ENCODE assay signal across 17 cellular contexts in the genomic region with DNA sequence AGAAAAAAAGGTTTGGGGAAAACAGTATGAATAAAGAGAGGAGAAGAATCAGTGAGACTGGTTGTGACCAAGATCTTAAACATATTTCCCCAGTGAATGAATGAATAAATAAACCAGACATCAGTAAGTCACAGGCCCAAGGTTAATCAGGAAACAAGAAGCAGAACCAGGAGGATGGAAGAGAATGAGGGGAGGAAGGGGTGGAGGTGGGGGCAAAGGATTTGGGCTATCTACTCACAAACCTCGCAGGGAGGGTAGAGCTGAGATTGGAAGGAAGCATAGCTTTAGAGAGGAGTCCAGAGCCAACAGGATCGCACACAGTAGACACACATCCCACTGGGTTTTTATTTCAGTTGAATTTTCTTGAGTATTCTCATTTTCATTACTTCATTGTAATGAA. TPM values are rescaled to one million over a fixed set of nuclear protein-coding genes. Genes with fewer than 3 reads are reported as not detected.
DNase-seq lines count a peak whose midpoint lies in the region; ATAC-seq and TF ChIP-seq lines count a peak whose summit lies in the region.
"Had no signal": no experiment of that assay in that cellular context is flagged by ENCODE, and none has a peak within 500 bp of the region (broad histone marks: within the 10 kb centered on the region; RNA-seq: fewer than 3 reads in every experiment).

No MANE protein-coding gene starts in this region.

- no peaks in the 10 kb centered on the region for H3F3A ChIP-seq in GM23338 (replicated peaks; ENCODE audit: low read depth)

- no peaks in the 10 kb centered on the region for H3K79me2 ChIP-seq in GM23338 (replicated peaks; ENCODE audit: insufficient read depth)

- H4K20me1 ChIP-seq in GM23338 (replicated peaks; ENCODE audit: insufficient read depth) = no peaks in the 10 kb centered on the region

- H3K27me3 ChIP-seq in GM23338 (ENCODE audit: insufficient read depth) (no peaks in the 10 kb centered on the region), colonic mucosa (no peaks in the 10 kb centered on the region)

- CTCF ChIA-PET in activated naive CD4-positive, alpha-beta T cell treated with anti-CD3 and anti-CD28 coated beads for 36 hours (lab: Charles Lee) = interaction anchor here (0.6 kb wide), 1 partner anchor 43 kb away, joined by 4 read pairs; no protein-coding TSS in a partner anchor

- H3K4me3 ChIP-seq in GM23338 = no peak overlapping the region
- no peak overlapping the region for H3K4me3 ChIP-seq in colonic mucosa

- H3K36me3 ChIP-seq in GM23338 (ENCODE audit: insufficient read depth) (no peaks in the 10 kb centered on the region), colonic mucosa (no peaks in the 10 kb centered on the region)

- no peak overlapping the region for H3K4me2 ChIP-seq in GM23338

- H3K9ac ChIP-seq in colonic mucosa (ENCODE audit: low read depth in 2 of 2, low read length in 2 of 2) = no peak overlapping the region

- H3K4me3 Mint-ChIP-seq in activated naive CD4-positive, alpha-beta T cell treated with anti-CD3 and anti-CD28 coated beads for 36 hours = no peak overlapping the region
- H3K4me3 Mint-ChIP-seq in GM23338 = no peak overlapping the region
- no peak overlapping the region for H3K4me3 Mint-ChIP-seq in activated naive CD8-positive, alpha-beta T cell
- no peak overlapping the region for H3K4me3 Mint-ChIP-seq in stimulated activated effector memory CD8-positive, alpha-beta T cell treated with anti-CD3 and anti-CD28 coated beads, Interleukin-12 subunit alpha, Interleukin-12 subunit beta, amount 100 ng/mL, for 72 hours

- H3K9me3 Mint-ChIP-seq in activated naive CD4-positive, alpha-beta T cell treated with anti-CD3 and anti-CD28 coated beads for 36 hours = no peaks in the 10 kb centered on the region
- no peaks in the 10 kb centered on the region for H3K9me3 Mint-ChIP-seq in GM23338
- H3K9me3 Mint-ChIP-seq in activated naive CD8-positive, alpha-beta T cell (ENCODE audit: low read depth) = no peaks in the 10 kb centered on the region
- H3K9me3 Mint-ChIP-seq in stimulated activated effector memory CD8-positive, alpha-beta T cell treated with anti-CD3 and anti-CD28 coated beads, Interleukin-12 subunit alpha, Interleukin-12 subunit beta, amount 100 ng/mL, for 72 hours = no peaks in the 10 kb centered on the region

- peaks cover 39% of the 10 kb centered on the region for H3K4me1 Mint-ChIP-seq in activated naive CD4-positive, alpha-beta T cell treated with anti-CD3 and anti-CD28 coated beads for 36 hours (ENCODE audit: low read depth)
- no peaks in the 10 kb centered on the region for H3K4me1 Mint-ChIP-seq in GM23338
- peaks cover 45% of the 10 kb centered on the region for H3K4me1 Mint-ChIP-seq in activated naive CD8-positive, alpha-beta T cell (ENCODE audit: low read depth)
- H3K4me1 Mint-ChIP-seq in stimulated activated effector memory CD8-positive, alpha-beta T cell treated with anti-CD3 and anti-CD28 coated beads, Interleukin-12 subunit alpha, Interleukin-12 subunit beta, amount 100 ng/mL, for 72 hours = peaks cover 9% of the 10 kb centered on the region

- peak overlapping the region; percentile 35; the same call in 1 of the 2 replicates for H2AFZ ChIP-seq in GM23338

- TF ChIP-seq CTCF in GM23338 (conservative IDR thresholded peaks at IDR 0.05; ENCODE audit: low read depth in 2 of 2) = no peak
- TF ChIP-seq CTCF in colonic mucosa (IDR thresholded peaks at IDR 0.05) = no peak

- no peak for DNase-seq in activated naive CD4-positive, alpha-beta T cell treated with anti-CD3 and anti-CD28 coated beads for 36 hours
- no peak for DNase-seq in activated naive CD4-positive, alpha-beta T cell treated with Interleukin-2 at 50 U/mL for 16 hours
- DNase-seq in GM23338 (ENCODE audit: low spot score) (no peak), colonic mucosa (no peak)
- no peak for DNase-seq in stimulated activated effector memory CD8-positive, alpha-beta T cell treated with anti-CD3 and anti-CD28 coated beads, Interleukin-12 subunit alpha, Interleukin-12 subunit beta, amount 100 ng/mL, for 72 hours (ENCODE audit: low spot score in 2 of 2)
- DNase-seq: AML-193, H7, Karpas-422, NCI-H1417, NCI-H1930, NCI-H2171, NCI-H510A, NCI-H82 had no signal

- no peaks in the 10 kb centered on the region for H3K27me3 Mint-ChIP-seq in activated naive CD4-positive, alpha-beta T cell treated with anti-CD3 and anti-CD28 coated beads for 36 hours (ENCODE audit: low read depth)
- H3K27me3 Mint-ChIP-seq in GM23338 (ENCODE audit: insufficient read depth, low read depth, poor library complexity) = no peaks in the 10 kb centered on the region
- no peaks in the 10 kb centered on the region for H3K27me3 Mint-ChIP-seq in activated naive CD8-positive, alpha-beta T cell

- ATAC-seq in GM23338 (no peak), GM18519 (IDR thresholded peaks at IDR 0.05; ENCODE audit: low FRiP score, unreplicated experiment) (no peak)
- ATAC-seq in stimulated activated effector memory CD8-positive, alpha-beta T cell treated with anti-CD3 and anti-CD28 coated beads, Interleukin-12 subunit alpha, Interleukin-12 subunit beta, amount 100 ng/mL, for 72 hours = no peak
- ATAC-seq: Panc1, Right ventricle myocardium inferior had no signal

- no peaks in the 10 kb centered on the region for H3K9me2 ChIP-seq in GM23338 (ENCODE audit: insufficient read depth)

- peaks cover 21% of the 10 kb centered on the region for H3K36me3 Mint-ChIP-seq in activated naive CD4-positive, alpha-beta T cell treated with anti-CD3 and anti-CD28 coated beads for 36 hours (ENCODE audit: low read depth)
- H3K36me3 Mint-ChIP-seq in GM23338 (ENCODE audit: low read depth) = no peaks in the 10 kb centered on the region
- H3K36me3 Mint-ChIP-seq in activated naive CD8-positive, alpha-beta T cell = peaks cover 2% of the 10 kb centered on the region
- H3K36me3 Mint-ChIP-seq in stimulated activated effector memory CD8-positive, alpha-beta T cell treated with anti-CD3 and anti-CD28 coated beads, Interleukin-12 subunit alpha, Interleukin-12 subunit beta, amount 100 ng/mL, for 72 hours = peaks cover 85% of the 10 kb centered on the region

- H3K27ac Mint-ChIP-seq in activated naive CD4-positive, alpha-beta T cell treated with anti-CD3 and anti-CD28 coated beads for 36 hours = peak overlapping the region; percentile 48
- no peak overlapping the region for H3K27ac Mint-ChIP-seq in GM23338
- peak overlapping the region; percentile 96 for H3K27ac Mint-ChIP-seq in activated naive CD8-positive, alpha-beta T cell
- peak overlapping the region; percentile 60 for H3K27ac Mint-ChIP-seq in stimulated activated effector memory CD8-positive, alpha-beta T cell treated with anti-CD3 and anti-CD28 coated beads, Interleukin-12 subunit alpha, Interleukin-12 subunit beta, amount 100 ng/mL, for 72 hours

- no peaks in the 10 kb centered on the region for H3K4me1 ChIP-seq in GM23338 (ENCODE audit: insufficient read depth)
- H3K4me1 ChIP-seq in colonic mucosa = no peaks in the 10 kb centered on the region

- H3K27ac ChIP-seq in GM23338 (ENCODE audit: low read depth) (no peak overlapping the region), colonic mucosa (no peak overlapping the region)

- intact Hi-C loops in activated naive CD4-positive, alpha-beta T cell treated with anti-CD3 and anti-CD28 coated beads for 36 hours (cut with micrococcal nuclease) = no loop called here
- intact Hi-C loops in colonic mucosa (cut with DNase I) = no loop called here

- no peaks in the 10 kb centered on the region for H3K9me3 ChIP-seq in colonic mucosa

RNA-seq across cellular contexts. Expression of a gene that starts 47.7 kb away (rescaled TPM):
- 10 to 100 TPM; 25.0 to 26.1 TPM for total RNA-seq in activated naive CD4-positive, alpha-beta T cell treated with anti-CD3 and anti-CD28 coated beads for 36 hours
- 27.4 and 30.2 TPM in 2 replicates for total RNA-seq in GM23338 (2014; rRNA removed; shearing (Covaris generic))
- 7.0 and 9.9 TPM in 2 replicates for polyA plus RNA-seq in GM23338 (2016; fragmentation: Nextera tagmentation; extraction: Ambion mirVana)
- total RNA-seq in colonic mucosa = 10 to 100 TPM; 15.1 to 32.9 TPM
